In the genomic region with DNA sequence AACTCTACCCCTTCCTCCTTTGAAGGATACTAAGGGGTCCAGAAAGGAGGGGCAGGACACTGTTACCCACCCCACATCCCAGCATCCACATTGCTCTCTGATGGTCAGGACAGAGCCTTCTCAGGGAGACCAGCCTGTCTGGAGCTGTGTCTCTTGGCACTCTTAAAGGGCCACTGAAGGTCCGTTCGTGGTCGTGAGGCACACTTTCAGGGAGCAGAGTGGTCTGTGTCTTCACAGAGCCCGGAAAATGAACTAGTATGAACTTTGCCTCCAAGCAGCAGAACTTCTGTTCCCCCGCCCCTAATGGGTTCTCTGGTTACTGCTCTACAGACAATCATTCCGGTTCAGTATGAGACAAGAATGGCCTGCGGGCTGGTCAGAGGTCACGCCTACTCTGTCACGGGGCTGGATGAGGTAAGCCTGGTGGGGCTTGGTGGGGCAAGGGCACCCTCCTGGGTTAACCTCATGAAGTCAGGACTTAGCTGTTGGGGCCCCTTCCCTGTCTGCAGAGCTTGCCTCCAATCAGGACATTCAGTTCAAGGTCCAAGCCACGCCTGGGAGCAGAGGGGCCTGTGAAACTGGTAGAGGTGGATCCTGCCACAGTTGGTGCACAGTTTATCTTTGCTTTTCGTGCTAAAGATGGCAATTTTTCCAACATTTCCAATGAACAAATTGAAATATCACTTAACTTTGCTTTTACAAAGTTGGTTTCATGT, we compare ENCODE assay signal across 1 cellular context.
TF ChIP-seq lines count a peak whose summit lies in the region.

No MANE protein-coding gene starts in this region.

TF ChIP-seq in HepG2, 621 proteins besides CTCF, POLR2A, EP300 and RAD21 (continued from another document and continues in another):
- TF ChIP-seq RERE (CRISPR knock-in tag; IDR thresholded peaks at IDR 0.05; ENCODE audit: low read depth) = peak; percentile 56; the same call in 1 of the 2 replicates
- no peak for TF ChIP-seq ZSCAN21 (CRISPR knock-in tag; IDR thresholded peaks at IDR 0.05; ENCODE audit: borderline replicate concordance)
- TF ChIP-seq CBFB (CRISPR knock-in tag; IDR thresholded peaks at IDR 0.05) = no peak; the same call in 1 of the 2 replicates
- no peak for TF ChIP-seq KDM1A (CRISPR knock-in tag; IDR thresholded peaks at IDR 0.05)
- no peak; the same call in 1 of the 2 replicates for TF ChIP-seq RFX5 (IDR thresholded peaks at IDR 0.05; ENCODE audit: low read depth, low read length)
- TF ChIP-seq HMG20B (CRISPR knock-in tag; conservative IDR thresholded peaks at IDR 0.05) = peak; percentile 83
- TF ChIP-seq ZNF800 (CRISPR knock-in tag; IDR thresholded peaks at IDR 0.05) = 0 out of 2 replicates have a peak, but pooled peaks have one; percentile 18
- no peak for TF ChIP-seq HNRNPUL1 (IDR thresholded peaks at IDR 0.05; ENCODE audit: low read depth, low read length)
- peak; percentile 64; the same call in 1 of the 2 replicates for TF ChIP-seq ZNF230 (CRISPR knock-in tag; IDR thresholded peaks at IDR 0.05)
- TF ChIP-seq, protein P1, sequence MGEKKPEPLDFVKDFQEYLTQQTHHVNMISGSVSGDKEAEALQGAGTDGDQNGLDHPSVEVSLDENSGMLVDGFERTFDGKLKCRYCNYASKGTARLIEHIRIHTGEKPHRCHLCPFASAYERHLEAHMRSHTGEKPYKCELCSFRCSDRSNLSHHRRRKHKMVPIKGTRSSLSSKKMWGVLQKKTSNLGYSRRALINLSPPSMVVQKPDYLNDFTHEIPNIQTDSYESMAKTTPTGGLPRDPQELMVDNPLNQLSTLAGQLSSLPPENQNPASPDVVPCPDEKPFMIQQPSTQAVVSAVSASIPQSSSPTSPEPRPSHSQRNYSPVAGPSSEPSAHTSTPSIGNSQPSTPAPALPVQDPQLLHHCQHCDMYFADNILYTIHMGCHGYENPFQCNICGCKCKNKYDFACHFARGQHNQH (CRISPR knock-in tag; IDR thresholded peaks at IDR 0.05) = peak; percentile 70; the same call in 1 of the 2 replicates
- TF ChIP-seq TOE1 (CRISPR knock-in tag; IDR thresholded peaks at IDR 0.05) = no peak
- TF ChIP-seq ZNF30 (CRISPR knock-in tag; IDR thresholded peaks at IDR 0.05) = no peak
- peak; percentile 81 for TF ChIP-seq PPARG (CRISPR knock-in tag; conservative IDR thresholded peaks at IDR 0.05)
- TF ChIP-seq ELF1 (CRISPR knock-in tag; IDR thresholded peaks at IDR 0.05) = peak; percentile 63; the same call in 1 of the 2 replicates
- no peak for TF ChIP-seq ZC3H13 (CRISPR knock-in tag; IDR thresholded peaks at IDR 0.05)
- TF ChIP-seq ZUFSP (CRISPR knock-in tag; IDR thresholded peaks at IDR 0.05; ENCODE audit: borderline replicate concordance) = no peak
- no peak for TF ChIP-seq NFE2L2 (IDR thresholded peaks at IDR 0.05; ENCODE audit: low read length)
- no peak; the same call in 1 of the 2 replicates for TF ChIP-seq ZFP36L1 (CRISPR knock-in tag; IDR thresholded peaks at IDR 0.05)
- TF ChIP-seq, protein P2, sequence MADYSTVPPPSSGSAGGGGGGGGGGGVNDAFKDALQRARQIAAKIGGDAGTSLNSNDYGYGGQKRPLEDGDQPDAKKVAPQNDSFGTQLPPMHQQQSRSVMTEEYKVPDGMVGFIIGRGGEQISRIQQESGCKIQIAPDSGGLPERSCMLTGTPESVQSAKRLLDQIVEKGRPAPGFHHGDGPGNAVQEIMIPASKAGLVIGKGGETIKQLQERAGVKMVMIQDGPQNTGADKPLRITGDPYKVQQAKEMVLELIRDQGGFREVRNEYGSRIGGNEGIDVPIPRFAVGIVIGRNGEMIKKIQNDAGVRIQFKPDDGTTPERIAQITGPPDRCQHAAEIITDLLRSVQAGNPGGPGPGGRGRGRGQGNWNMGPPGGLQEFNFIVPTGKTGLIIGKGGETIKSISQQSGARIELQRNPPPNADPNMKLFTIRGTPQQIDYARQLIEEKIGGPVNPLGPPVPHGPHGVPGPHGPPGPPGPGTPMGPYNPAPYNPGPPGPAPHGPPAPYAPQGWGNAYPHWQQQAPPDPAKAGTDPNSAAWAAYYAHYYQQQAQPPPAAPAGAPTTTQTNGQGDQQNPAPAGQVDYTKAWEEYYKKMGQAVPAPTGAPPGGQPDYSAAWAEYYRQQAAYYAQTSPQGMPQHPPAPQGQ (CRISPR knock-in tag; IDR thresholded peaks at IDR 0.05; ENCODE audit: borderline replicate concordance) = no peak
- no peak for TF ChIP-seq CBX1 (IDR thresholded peaks at IDR 0.05; ENCODE audit: low read depth)
- TF ChIP-seq ZNF747 (CRISPR knock-in tag; IDR thresholded peaks at IDR 0.05; ENCODE audit: borderline replicate concordance) = peak; percentile 80; the same call in 1 of the 2 replicates
- TF ChIP-seq NFYB (CRISPR knock-in tag; IDR thresholded peaks at IDR 0.05) = peak; percentile 73
- no peak for TF ChIP-seq GZF1 (CRISPR knock-in tag; IDR thresholded peaks at IDR 0.05)
- peak; percentile 94 for TF ChIP-seq PITX1 (CRISPR knock-in tag; IDR thresholded peaks at IDR 0.05)
- TF ChIP-seq ZBTB2 (CRISPR knock-in tag; IDR thresholded peaks at IDR 0.05; ENCODE audit: low read depth) = no peak
- TF ChIP-seq TEAD2 (CRISPR knock-in tag; IDR thresholded peaks at IDR 0.05) = no peak
- no peak for TF ChIP-seq ZSCAN12 (CRISPR knock-in tag; IDR thresholded peaks at IDR 0.05)
- no peak for TF ChIP-seq ZNF780A (CRISPR knock-in tag; IDR thresholded peaks at IDR 0.05)
- no peak for TF ChIP-seq TRAFD1 (CRISPR knock-in tag; IDR thresholded peaks at IDR 0.05; ENCODE audit: borderline replicate concordance)
- 0 out of 2 replicates have a peak, but pooled peaks have one; percentile 66 for TF ChIP-seq ZBTB20 (CRISPR knock-in tag; IDR thresholded peaks at IDR 0.05; ENCODE audit: borderline replicate concordance, low read depth)
- no peak for TF ChIP-seq ZNF138 (CRISPR knock-in tag; IDR thresholded peaks at IDR 0.05; ENCODE audit: low read depth)
- TF ChIP-seq, protein P3, sequence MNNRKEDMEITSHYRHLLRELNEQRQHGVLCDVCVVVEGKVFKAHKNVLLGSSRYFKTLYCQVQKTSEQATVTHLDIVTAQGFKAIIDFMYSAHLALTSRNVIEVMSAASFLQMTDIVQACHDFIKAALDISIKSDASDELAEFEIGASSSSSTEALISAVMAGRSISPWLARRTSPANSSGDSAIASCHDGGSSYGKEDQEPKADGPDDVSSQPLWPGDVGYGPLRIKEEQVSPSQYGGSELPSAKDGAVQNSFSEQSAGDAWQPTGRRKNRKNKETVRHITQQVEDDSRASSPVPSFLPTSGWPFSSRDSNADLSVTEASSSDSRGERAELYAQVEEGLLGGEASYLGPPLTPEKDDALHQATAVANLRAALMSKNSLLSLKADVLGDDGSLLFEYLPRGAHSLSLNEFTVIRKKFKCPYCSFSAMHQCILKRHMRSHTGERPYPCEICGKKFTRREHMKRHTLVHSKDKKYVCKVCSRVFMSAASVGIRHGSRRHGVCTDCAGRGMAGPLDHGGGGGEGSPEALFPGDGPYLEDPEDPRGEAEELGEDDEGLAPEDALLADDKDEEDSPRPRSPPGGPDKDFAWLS (CRISPR knock-in tag; IDR thresholded peaks at IDR 0.05; ENCODE audit: borderline replicate concordance) = 0 out of 2 replicates have a peak, but pooled peaks have one; percentile 61
- TF ChIP-seq THAP11 (CRISPR knock-in tag; IDR thresholded peaks at IDR 0.05) = peak; percentile 45; the same call in 1 of the 2 replicates
- TF ChIP-seq ZNF792 (CRISPR knock-in tag; IDR thresholded peaks at IDR 0.05) = peak; percentile 73
- TF ChIP-seq ELK4 (CRISPR knock-in tag; IDR thresholded peaks at IDR 0.05; ENCODE audit: borderline replicate concordance) = no peak
- TF ChIP-seq ZNF136 (CRISPR knock-in tag; IDR thresholded peaks at IDR 0.05; ENCODE audit: low read depth) = peak; percentile 82; the same call in 1 of the 2 replicates
- TF ChIP-seq ZNF264 (CRISPR knock-in tag; IDR thresholded peaks at IDR 0.05) = peak; percentile 95
- 0 out of 2 replicates have a peak, but pooled peaks have one; percentile 19 for TF ChIP-seq DPF2 (CRISPR knock-in tag; IDR thresholded peaks at IDR 0.05; ENCODE audit: borderline replicate concordance, low read depth)
- no peak for TF ChIP-seq ZNF7 (CRISPR knock-in tag; IDR thresholded peaks at IDR 0.05)
- 0 out of 2 replicates have a peak, but pooled peaks have one; percentile 8 for TF ChIP-seq ZKSCAN1 (IDR thresholded peaks at IDR 0.05; ENCODE audit: low read length)
